ENCODE assay signal across 1 cellular context in genomic region chr7:155807805-155808550, GRCh38.
TF ChIP-seq lines count a peak whose summit lies in the region.

No MANE protein-coding gene starts in this region.

TF ChIP-seq in HepG2, 621 proteins besides CTCF, POLR2A, EP300 and RAD21 (continued from another document and continues in another):
- TF ChIP-seq ARID3A (IDR thresholded peaks at IDR 0.05; ENCODE audit: low read depth, low read length) (no peak; the same call in 1 of the 2 replicates), CREM (IDR thresholded peaks at IDR 0.05) (peak; percentile 45), CREM (CRISPR knock-in tag; IDR thresholded peaks at IDR 0.05) (no peak), ZIK1 (CRISPR knock-in tag; IDR thresholded peaks at IDR 0.05; ENCODE audit: borderline replicate concordance, low read depth) (no peak), ZSCAN22 (CRISPR knock-in tag; IDR thresholded peaks at IDR 0.05) (no peak), GATA4 (IDR thresholded peaks at IDR 0.05; ENCODE audit: borderline replicate concordance, low read depth) (no peak), ZNF121 (CRISPR knock-in tag; IDR thresholded peaks at IDR 0.05) (no peak), GABPB1 (CRISPR knock-in tag; IDR thresholded peaks at IDR 0.05) (no peak; the same call in 1 of the 2 replicates), ETV6 (CRISPR knock-in tag; conservative IDR thresholded peaks at IDR 0.05) (no peak), ZNF331 (CRISPR knock-in tag; IDR thresholded peaks at IDR 0.05) (no peak), PHF5A (CRISPR knock-in tag; IDR thresholded peaks at IDR 0.05; ENCODE audit: low read depth, unreplicated experiment) (no peak), FOXO4 (CRISPR knock-in tag; conservative IDR thresholded peaks at IDR 0.05) (no peak), ZMYM4 (CRISPR knock-in tag; IDR thresholded peaks at IDR 0.05) (no peak), ZFP1 (CRISPR knock-in tag; IDR thresholded peaks at IDR 0.05) (no peak), RFX1 (IDR thresholded peaks at IDR 0.05) (no peak), GMEB1 (CRISPR knock-in tag; IDR thresholded peaks at IDR 0.05; ENCODE audit: borderline replicate concordance) (0 out of 2 replicates have a peak, but pooled peaks have one; percentile 31), ZSCAN9 (CRISPR knock-in tag; IDR thresholded peaks at IDR 0.05; ENCODE audit: borderline replicate concordance) (no peak), NFIC (IDR thresholded peaks at IDR 0.05; ENCODE audit: low read length) (no peak), RCOR2 (CRISPR knock-in tag; IDR thresholded peaks at IDR 0.05) (no peak), DBP (CRISPR knock-in tag; IDR thresholded peaks at IDR 0.05; ENCODE audit: not compliant biosample characterization) (no peak), ZBTB26 (CRISPR knock-in tag; IDR thresholded peaks at IDR 0.05; ENCODE audit: borderline replicate concordance) (no peak; the same call in 1 of the 2 replicates), HMG20B (CRISPR knock-in tag; conservative IDR thresholded peaks at IDR 0.05) (no peak), SIN3B (IDR thresholded peaks at IDR 0.05; ENCODE audit: low read length) (no peak), TMF1 (CRISPR knock-in tag; IDR thresholded peaks at IDR 0.05; ENCODE audit: low read depth) (no peak), RBAK (CRISPR knock-in tag; IDR thresholded peaks at IDR 0.05) (no peak), ELF4 (CRISPR knock-in tag; IDR thresholded peaks at IDR 0.05; ENCODE audit: borderline replicate concordance) (no peak), CERS6 (CRISPR knock-in tag; IDR thresholded peaks at IDR 0.05) (no peak), MAFF (IDR thresholded peaks at IDR 0.05; ENCODE audit: low read depth, low read length) (no peak), SRF (IDR thresholded peaks at IDR 0.05; ENCODE audit: low read depth, low read length) (no peak), RELA (CRISPR knock-in tag; IDR thresholded peaks at IDR 0.05) (no peak), ZNF30 (CRISPR knock-in tag; IDR thresholded peaks at IDR 0.05) (no peak), ZNF562 (CRISPR knock-in tag; IDR thresholded peaks at IDR 0.05; ENCODE audit: borderline replicate concordance) (no peak), CBFB (CRISPR knock-in tag; IDR thresholded peaks at IDR 0.05) (no peak), ZKSCAN8 (CRISPR knock-in tag; IDR thresholded peaks at IDR 0.05; ENCODE audit: borderline replicate concordance) (no peak), SSRP1 (CRISPR knock-in tag; IDR thresholded peaks at IDR 0.05) (no peak), PRPF4 (IDR thresholded peaks at IDR 0.05; ENCODE audit: low read depth, low read length, poor library complexity, severe bottlenecking) (no peak), EZH2 (conservative IDR thresholded peaks at IDR 0.05; ENCODE audit: low read depth, low read length) (no peak), PCBP1 (IDR thresholded peaks at IDR 0.05; ENCODE audit: borderline replicate concordance, low read depth, low read length) (no peak), SPEN (CRISPR knock-in tag; IDR thresholded peaks at IDR 0.05; ENCODE audit: low read depth) (no peak; the same call in 1 of the 2 replicates), ADNP (CRISPR knock-in tag; IDR thresholded peaks at IDR 0.05) (no peak), JARID2 (CRISPR knock-in tag; IDR thresholded peaks at IDR 0.05; ENCODE audit: insufficient replicate concordance) (no peak), ZNF883 (CRISPR knock-in tag; IDR thresholded peaks at IDR 0.05; ENCODE audit: not compliant biosample characterization) (no peak), ZNF670 (CRISPR knock-in tag; IDR thresholded peaks at IDR 0.05; ENCODE audit: borderline replicate concordance) (no peak; the same call in 1 of the 2 replicates), ATF7-NPFF (CRISPR knock-in tag; IDR thresholded peaks at IDR 0.05; ENCODE audit: low read depth) (no peak), ZBTB21 (CRISPR knock-in tag; IDR thresholded peaks at IDR 0.05) (peak; percentile 67; the same call in 1 of the 2 replicates), ZSCAN25 (CRISPR knock-in tag; IDR thresholded peaks at IDR 0.05) (no peak; the same call in 1 of the 2 replicates), ZEB1 (IDR thresholded peaks at IDR 0.05; ENCODE audit: insufficient replicate concordance, low read depth) (no peak)
- TF ChIP-seq, protein P1, sequence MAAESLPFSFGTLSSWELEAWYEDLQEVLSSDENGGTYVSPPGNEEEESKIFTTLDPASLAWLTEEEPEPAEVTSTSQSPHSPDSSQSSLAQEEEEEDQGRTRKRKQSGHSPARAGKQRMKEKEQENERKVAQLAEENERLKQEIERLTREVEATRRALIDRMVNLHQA (CRISPR knock-in tag; IDR thresholded peaks at IDR 0.05) = no peak
- TF ChIP-seq, protein P2, sequence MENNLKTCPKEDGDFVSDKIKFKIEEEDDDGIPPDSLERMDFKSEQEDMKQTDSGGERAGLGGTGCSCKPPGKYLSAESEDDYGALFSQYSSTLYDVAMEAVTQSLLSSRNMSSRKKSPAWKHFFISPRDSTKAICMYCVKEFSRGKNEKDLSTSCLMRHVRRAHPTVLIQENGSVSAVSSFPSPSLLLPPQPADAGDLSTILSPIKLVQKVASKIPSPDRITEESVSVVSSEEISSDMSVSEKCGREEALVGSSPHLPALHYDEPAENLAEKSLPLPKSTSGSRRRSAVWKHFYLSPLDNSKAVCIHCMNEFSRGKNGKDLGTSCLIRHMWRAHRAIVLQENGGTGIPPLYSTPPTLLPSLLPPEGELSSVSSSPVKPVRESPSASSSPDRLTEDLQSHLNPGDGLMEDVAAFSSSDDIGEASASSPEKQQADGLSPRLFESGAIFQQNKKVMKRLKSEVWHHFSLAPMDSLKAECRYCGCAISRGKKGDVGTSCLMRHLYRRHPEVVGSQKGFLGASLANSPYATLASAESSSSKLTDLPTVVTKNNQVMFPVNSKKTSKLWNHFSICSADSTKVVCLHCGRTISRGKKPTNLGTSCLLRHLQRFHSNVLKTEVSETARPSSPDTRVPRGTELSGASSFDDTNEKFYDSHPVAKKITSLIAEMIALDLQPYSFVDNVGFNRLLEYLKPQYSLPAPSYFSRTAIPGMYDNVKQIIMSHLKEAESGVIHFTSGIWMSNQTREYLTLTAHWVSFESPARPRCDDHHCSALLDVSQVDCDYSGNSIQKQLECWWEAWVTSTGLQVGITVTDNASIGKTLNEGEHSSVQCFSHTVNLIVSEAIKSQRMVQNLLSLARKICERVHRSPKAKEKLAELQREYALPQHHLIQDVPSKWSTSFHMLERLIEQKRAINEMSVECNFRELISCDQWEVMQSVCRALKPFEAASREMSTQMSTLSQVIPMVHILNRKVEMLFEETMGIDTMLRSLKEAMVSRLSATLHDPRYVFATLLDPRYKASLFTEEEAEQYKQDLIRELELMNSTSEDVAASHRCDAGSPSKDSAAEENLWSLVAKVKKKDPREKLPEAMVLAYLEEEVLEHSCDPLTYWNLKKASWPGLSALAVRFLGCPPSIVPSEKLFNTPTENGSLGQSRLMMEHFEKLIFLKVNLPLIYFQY (CRISPR knock-in tag; IDR thresholded peaks at IDR 0.05; ENCODE audit: borderline replicate concordance) = peak; percentile 21; the same call in 1 of the 2 replicates
- TF ChIP-seq, protein P3, sequence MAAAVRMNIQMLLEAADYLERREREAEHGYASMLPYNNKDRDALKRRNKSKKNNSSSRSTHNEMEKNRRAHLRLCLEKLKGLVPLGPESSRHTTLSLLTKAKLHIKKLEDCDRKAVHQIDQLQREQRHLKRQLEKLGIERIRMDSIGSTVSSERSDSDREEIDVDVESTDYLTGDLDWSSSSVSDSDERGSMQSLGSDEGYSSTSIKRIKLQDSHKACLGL (CRISPR knock-in tag; IDR thresholded peaks at IDR 0.05) = no peak
- TF ChIP-seq, protein P4, sequence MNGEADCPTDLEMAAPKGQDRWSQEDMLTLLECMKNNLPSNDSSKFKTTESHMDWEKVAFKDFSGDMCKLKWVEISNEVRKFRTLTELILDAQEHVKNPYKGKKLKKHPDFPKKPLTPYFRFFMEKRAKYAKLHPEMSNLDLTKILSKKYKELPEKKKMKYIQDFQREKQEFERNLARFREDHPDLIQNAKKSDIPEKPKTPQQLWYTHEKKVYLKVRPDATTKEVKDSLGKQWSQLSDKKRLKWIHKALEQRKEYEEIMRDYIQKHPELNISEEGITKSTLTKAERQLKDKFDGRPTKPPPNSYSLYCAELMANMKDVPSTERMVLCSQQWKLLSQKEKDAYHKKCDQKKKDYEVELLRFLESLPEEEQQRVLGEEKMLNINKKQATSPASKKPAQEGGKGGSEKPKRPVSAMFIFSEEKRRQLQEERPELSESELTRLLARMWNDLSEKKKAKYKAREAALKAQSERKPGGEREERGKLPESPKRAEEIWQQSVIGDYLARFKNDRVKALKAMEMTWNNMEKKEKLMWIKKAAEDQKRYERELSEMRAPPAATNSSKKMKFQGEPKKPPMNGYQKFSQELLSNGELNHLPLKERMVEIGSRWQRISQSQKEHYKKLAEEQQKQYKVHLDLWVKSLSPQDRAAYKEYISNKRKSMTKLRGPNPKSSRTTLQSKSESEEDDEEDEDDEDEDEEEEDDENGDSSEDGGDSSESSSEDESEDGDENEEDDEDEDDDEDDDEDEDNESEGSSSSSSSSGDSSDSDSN (CRISPR knock-in tag; IDR thresholded peaks at IDR 0.05) = no peak
- TF ChIP-seq, protein P5, sequence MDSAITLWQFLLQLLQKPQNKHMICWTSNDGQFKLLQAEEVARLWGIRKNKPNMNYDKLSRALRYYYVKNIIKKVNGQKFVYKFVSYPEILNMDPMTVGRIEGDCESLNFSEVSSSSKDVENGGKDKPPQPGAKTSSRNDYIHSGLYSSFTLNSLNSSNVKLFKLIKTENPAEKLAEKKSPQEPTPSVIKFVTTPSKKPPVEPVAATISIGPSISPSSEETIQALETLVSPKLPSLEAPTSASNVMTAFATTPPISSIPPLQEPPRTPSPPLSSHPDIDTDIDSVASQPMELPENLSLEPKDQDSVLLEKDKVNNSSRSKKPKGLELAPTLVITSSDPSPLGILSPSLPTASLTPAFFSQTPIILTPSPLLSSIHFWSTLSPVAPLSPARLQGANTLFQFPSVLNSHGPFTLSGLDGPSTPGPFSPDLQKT (CRISPR knock-in tag; IDR thresholded peaks at IDR 0.05; ENCODE audit: borderline replicate concordance) = no peak
